In the genomic region with DNA sequence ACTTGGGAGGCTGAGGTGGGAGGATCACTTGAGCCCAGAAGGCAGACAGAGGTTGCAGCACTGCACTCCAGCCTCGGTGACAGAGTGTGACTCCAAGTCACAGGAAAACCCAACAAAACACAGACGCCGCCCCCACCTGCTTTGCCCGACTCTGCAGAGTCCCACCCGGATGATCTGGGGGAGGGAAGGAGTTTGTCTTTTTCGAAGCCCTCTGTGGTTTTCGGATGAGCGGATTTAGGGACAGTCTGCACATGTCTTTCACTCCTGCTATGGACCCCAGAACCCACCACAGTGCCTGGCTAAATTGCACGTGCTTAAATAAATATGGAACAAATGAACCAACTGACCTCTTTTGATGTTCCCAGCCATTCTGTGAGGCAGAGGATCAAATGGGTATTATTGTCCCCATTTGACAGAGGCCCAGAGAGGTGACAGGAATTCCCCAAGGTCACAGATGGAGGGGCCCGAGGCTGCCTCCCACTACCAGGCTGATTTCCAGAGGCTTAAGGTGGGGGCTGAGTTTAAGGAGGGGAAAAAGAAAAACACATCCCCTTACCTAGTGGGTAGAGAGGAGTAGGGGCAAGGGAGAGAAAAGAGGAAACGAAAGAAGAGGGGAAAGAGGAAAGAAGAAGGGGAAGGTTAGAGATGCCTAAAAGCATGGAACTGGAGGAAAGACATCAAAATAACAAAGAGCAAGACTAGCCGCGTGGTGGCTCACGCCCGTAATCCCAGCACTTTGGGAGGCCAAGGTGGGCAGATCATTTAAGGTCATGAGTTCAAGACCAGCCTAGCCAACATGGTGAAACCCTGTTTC, we compare ENCODE assay signal across 1 cellular context.
TF ChIP-seq lines count a peak whose summit lies in the region.

No MANE protein-coding gene starts in this region.

TF ChIP-seq in K562, 482 proteins besides CTCF, POLR2A, EP300 and RAD21 (continues in another document):
- TF ChIP-seq, protein P1, sequence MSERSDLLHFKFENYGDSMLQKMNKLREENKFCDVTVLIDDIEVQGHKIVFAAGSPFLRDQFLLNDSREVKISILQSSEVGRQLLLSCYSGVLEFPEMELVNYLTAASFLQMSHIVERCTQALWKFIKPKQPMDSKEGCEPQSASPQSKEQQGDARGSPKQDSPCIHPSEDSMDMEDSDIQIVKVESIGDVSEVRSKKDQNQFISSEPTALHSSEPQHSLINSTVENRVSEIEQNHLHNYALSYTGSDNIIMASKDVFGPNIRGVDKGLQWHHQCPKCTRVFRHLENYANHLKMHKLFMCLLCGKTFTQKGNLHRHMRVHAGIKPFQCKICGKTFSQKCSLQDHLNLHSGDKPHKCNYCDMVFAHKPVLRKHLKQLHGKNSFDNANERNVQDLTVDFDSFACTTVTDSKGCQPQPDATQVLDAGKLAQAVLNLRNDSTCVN (CRISPR knock-in tag; IDR thresholded peaks at IDR 0.05), result 0 out of 2 replicates have a peak, but pooled peaks have one; percentile 42
- TF ChIP-seq, protein P2, sequence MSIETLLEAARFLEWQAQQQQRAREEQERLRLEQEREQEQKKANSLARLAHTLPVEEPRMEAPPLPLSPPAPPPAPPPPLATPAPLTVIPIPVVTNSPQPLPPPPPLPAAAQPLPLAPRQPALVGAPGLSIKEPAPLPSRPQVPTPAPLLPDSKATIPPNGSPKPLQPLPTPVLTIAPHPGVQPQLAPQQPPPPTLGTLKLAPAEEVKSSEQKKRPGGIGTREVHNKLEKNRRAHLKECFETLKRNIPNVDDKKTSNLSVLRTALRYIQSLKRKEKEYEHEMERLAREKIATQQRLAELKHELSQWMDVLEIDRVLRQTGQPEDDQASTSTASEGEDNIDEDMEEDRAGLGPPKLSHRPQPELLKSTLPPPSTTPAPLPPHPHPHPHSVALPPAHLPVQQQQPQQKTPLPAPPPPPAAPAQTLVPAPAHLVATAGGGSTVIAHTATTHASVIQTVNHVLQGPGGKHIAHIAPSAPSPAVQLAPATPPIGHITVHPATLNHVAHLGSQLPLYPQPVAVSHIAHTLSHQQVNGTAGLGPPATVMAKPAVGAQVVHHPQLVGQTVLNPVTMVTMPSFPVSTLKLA (conservative IDR thresholded peaks at IDR 0.05), result peak; percentile 39 to 60; a peak in 3 of 4 replicates
- TF ChIP-seq ZNF584 (CRISPR knock-in tag; IDR thresholded peaks at IDR 0.05; ENCODE audit: low read depth), result peak; percentile 18; the same call in 1 of the 2 replicates
- TF ChIP-seq SNIP1 (IDR thresholded peaks at IDR 0.05; ENCODE audit: low read depth), result peak; percentile 35; the same call in 1 of the 2 replicates
- TF ChIP-seq, protein P3, sequence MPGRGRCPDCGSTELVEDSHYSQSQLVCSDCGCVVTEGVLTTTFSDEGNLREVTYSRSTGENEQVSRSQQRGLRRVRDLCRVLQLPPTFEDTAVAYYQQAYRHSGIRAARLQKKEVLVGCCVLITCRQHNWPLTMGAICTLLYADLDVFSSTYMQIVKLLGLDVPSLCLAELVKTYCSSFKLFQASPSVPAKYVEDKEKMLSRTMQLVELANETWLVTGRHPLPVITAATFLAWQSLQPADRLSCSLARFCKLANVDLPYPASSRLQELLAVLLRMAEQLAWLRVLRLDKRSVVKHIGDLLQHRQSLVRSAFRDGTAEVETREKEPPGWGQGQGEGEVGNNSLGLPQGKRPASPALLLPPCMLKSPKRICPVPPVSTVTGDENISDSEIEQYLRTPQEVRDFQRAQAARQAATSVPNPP (IDR thresholded peaks at IDR 0.05; ENCODE audit: borderline replicate concordance, insufficient read depth, insufficient read length), result no peak
- 0 out of 2 replicates have a peak, but pooled peaks have one; percentile 15 for TF ChIP-seq RUNX1 (IDR thresholded peaks at IDR 0.05; ENCODE audit: low read depth)
- TF ChIP-seq, protein P4, sequence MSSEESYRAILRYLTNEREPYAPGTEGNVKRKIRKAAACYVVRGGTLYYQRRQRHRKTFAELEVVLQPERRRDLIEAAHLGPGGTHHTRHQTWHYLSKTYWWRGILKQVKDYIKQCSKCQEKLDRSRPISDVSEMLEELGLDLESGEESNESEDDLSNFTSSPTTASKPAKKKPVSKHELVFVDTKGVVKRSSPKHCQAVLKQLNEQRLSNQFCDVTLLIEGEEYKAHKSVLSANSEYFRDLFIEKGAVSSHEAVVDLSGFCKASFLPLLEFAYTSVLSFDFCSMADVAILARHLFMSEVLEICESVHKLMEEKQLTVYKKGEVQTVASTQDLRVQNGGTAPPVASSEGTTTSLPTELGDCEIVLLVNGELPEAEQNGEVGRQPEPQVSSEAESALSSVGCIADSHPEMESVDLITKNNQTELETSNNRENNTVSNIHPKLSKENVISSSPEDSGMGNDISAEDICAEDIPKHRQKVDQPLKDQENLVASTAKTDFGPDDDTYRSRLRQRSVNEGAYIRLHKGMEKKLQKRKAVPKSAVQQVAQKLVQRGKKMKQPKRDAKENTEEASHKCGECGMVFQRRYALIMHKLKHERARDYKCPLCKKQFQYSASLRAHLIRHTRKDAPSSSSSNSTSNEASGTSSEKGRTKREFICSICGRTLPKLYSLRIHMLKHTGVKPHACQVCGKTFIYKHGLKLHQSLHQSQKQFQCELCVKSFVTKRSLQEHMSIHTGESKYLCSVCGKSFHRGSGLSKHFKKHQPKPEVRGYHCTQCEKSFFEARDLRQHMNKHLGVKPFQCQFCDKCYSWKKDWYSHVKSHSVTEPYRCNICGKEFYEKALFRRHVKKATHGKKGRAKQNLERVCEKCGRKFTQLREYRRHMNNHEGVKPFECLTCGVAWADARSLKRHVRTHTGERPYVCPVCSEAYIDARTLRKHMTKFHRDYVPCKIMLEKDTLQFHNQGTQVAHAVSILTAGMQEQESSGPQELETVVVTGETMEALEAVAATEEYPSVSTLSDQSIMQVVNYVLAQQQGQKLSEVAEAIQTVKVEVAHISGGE (CRISPR knock-in tag; IDR thresholded peaks at IDR 0.05), result 0 out of 6 replicates have a peak, but pooled peaks of 1 of the 3 experiments have one; percentile 17
- 0 out of 4 replicates have a peak, but pooled peaks of 1 of the 2 experiments have one; percentile 26 for TF ChIP-seq KDM1A (IDR thresholded peaks at IDR 0.05)
- TF ChIP-seq, protein P5, sequence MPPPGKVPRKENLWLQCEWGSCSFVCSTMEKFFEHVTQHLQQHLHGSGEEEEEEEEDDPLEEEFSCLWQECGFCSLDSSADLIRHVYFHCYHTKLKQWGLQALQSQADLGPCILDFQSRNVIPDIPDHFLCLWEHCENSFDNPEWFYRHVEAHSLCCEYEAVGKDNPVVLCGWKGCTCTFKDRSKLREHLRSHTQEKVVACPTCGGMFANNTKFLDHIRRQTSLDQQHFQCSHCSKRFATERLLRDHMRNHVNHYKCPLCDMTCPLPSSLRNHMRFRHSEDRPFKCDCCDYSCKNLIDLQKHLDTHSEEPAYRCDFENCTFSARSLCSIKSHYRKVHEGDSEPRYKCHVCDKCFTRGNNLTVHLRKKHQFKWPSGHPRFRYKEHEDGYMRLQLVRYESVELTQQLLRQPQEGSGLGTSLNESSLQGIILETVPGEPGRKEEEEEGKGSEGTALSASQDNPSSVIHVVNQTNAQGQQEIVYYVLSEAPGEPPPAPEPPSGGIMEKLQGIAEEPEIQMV (tag; conservative IDR thresholded peaks at IDR 0.05; ENCODE audit: low read depth), result peak; percentile 22
- peak; percentile 56 for TF ChIP-seq RBBP5 (IDR thresholded peaks at IDR 0.05; ENCODE audit: borderline replicate concordance, insufficient read depth, low read length, poor library complexity, severe bottlenecking)
- peak; percentile 57 for TF ChIP-seq EGR1 (conservative IDR thresholded peaks at IDR 0.05)
- TF ChIP-seq ESRRA (IDR thresholded peaks at IDR 0.05; ENCODE audit: borderline replicate concordance, low read depth), result peak; percentile 64
- no peak for TF ChIP-seq CREB1 (IDR thresholded peaks at IDR 0.05)
- no peak for TF ChIP-seq CREB1 (CRISPR knock-in tag; IDR thresholded peaks at IDR 0.05)
- peak; percentile 44 for TF ChIP-seq BRD9 (IDR thresholded peaks at IDR 0.05; ENCODE audit: low read depth, partially characterized antibody)
- TF ChIP-seq ZC3H8 (IDR thresholded peaks at IDR 0.05), result no peak
- TF ChIP-seq MECOM (CRISPR knock-in tag; IDR thresholded peaks at IDR 0.05), result 0 out of 2 replicates have a peak, but pooled peaks have one; percentile 27
- peak; percentile 75; the same call in 1 of the 2 replicates for TF ChIP-seq L3MBTL2 (IDR thresholded peaks at IDR 0.05)
- no peak for TF ChIP-seq RCOR1 (IDR thresholded peaks at IDR 0.05; ENCODE audit: borderline replicate concordance in 1 of 2, low read depth in 2 of 2, low read length in 2 of 2)
- TF ChIP-seq, protein P6, sequence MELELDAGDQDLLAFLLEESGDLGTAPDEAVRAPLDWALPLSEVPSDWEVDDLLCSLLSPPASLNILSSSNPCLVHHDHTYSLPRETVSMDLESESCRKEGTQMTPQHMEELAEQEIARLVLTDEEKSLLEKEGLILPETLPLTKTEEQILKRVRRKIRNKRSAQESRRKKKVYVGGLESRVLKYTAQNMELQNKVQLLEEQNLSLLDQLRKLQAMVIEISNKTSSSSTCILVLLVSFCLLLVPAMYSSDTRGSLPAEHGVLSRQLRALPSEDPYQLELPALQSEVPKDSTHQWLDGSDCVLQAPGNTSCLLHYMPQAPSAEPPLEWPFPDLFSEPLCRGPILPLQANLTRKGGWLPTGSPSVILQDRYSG (tag; conservative IDR thresholded peaks at IDR 0.05; ENCODE audit: low read depth), result peak; percentile 60; the same call in 1 of the 2 replicates
- peak; percentile 32 for TF ChIP-seq SMAD4 (CRISPR knock-in tag; conservative IDR thresholded peaks at IDR 0.05)
- TF ChIP-seq CREM (IDR thresholded peaks at IDR 0.05; ENCODE audit: low read depth), result no peak
- TF ChIP-seq GATAD2B (IDR thresholded peaks at IDR 0.05; ENCODE audit: borderline replicate concordance), result no peak
- no peak for TF ChIP-seq RBM17 (IDR thresholded peaks at IDR 0.05; ENCODE audit: borderline replicate concordance, low read depth, low read length)
- TF ChIP-seq KDM5B (IDR thresholded peaks at IDR 0.05; ENCODE audit: insufficient replicate concordance, low read depth, low read length), result peak; percentile 33
- TF ChIP-seq BCOR (IDR thresholded peaks at IDR 0.05), result 0 out of 2 replicates have a peak, but pooled peaks have one; percentile 11
- TF ChIP-seq SMARCE1 (IDR thresholded peaks at IDR 0.05), result 0 out of 2 replicates have a peak, but pooled peaks have one; percentile 14
- peak; percentile 67; the same call in 1 of the 2 replicates for TF ChIP-seq ZNF668 (CRISPR knock-in tag; IDR thresholded peaks at IDR 0.05)
- TF ChIP-seq CBX1 (IDR thresholded peaks at IDR 0.05; ENCODE audit: low read depth), result no peak
- TF ChIP-seq, protein P7, sequence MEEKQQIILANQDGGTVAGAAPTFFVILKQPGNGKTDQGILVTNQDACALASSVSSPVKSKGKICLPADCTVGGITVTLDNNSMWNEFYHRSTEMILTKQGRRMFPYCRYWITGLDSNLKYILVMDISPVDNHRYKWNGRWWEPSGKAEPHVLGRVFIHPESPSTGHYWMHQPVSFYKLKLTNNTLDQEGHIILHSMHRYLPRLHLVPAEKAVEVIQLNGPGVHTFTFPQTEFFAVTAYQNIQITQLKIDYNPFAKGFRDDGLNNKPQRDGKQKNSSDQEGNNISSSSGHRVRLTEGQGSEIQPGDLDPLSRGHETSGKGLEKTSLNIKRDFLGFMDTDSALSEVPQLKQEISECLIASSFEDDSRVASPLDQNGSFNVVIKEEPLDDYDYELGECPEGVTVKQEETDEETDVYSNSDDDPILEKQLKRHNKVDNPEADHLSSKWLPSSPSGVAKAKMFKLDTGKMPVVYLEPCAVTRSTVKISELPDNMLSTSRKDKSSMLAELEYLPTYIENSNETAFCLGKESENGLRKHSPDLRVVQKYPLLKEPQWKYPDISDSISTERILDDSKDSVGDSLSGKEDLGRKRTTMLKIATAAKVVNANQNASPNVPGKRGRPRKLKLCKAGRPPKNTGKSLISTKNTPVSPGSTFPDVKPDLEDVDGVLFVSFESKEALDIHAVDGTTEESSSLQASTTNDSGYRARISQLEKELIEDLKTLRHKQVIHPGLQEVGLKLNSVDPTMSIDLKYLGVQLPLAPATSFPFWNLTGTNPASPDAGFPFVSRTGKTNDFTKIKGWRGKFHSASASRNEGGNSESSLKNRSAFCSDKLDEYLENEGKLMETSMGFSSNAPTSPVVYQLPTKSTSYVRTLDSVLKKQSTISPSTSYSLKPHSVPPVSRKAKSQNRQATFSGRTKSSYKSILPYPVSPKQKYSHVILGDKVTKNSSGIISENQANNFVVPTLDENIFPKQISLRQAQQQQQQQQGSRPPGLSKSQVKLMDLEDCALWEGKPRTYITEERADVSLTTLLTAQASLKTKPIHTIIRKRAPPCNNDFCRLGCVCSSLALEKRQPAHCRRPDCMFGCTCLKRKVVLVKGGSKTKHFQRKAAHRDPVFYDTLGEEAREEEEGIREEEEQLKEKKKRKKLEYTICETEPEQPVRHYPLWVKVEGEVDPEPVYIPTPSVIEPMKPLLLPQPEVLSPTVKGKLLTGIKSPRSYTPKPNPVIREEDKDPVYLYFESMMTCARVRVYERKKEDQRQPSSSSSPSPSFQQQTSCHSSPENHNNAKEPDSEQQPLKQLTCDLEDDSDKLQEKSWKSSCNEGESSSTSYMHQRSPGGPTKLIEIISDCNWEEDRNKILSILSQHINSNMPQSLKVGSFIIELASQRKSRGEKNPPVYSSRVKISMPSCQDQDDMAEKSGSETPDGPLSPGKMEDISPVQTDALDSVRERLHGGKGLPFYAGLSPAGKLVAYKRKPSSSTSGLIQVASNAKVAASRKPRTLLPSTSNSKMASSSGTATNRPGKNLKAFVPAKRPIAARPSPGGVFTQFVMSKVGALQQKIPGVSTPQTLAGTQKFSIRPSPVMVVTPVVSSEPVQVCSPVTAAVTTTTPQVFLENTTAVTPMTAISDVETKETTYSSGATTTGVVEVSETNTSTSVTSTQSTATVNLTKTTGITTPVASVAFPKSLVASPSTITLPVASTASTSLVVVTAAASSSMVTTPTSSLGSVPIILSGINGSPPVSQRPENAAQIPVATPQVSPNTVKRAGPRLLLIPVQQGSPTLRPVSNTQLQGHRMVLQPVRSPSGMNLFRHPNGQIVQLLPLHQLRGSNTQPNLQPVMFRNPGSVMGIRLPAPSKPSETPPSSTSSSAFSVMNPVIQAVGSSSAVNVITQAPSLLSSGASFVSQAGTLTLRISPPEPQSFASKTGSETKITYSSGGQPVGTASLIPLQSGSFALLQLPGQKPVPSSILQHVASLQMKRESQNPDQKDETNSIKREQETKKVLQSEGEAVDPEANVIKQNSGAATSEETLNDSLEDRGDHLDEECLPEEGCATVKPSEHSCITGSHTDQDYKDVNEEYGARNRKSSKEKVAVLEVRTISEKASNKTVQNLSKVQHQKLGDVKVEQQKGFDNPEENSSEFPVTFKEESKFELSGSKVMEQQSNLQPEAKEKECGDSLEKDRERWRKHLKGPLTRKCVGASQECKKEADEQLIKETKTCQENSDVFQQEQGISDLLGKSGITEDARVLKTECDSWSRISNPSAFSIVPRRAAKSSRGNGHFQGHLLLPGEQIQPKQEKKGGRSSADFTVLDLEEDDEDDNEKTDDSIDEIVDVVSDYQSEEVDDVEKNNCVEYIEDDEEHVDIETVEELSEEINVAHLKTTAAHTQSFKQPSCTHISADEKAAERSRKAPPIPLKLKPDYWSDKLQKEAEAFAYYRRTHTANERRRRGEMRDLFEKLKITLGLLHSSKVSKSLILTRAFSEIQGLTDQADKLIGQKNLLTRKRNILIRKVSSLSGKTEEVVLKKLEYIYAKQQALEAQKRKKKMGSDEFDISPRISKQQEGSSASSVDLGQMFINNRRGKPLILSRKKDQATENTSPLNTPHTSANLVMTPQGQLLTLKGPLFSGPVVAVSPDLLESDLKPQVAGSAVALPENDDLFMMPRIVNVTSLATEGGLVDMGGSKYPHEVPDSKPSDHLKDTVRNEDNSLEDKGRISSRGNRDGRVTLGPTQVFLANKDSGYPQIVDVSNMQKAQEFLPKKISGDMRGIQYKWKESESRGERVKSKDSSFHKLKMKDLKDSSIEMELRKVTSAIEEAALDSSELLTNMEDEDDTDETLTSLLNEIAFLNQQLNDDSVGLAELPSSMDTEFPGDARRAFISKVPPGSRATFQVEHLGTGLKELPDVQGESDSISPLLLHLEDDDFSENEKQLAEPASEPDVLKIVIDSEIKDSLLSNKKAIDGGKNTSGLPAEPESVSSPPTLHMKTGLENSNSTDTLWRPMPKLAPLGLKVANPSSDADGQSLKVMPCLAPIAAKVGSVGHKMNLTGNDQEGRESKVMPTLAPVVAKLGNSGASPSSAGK (IDR thresholded peaks at IDR 0.05), result peak; percentile 86
- TF ChIP-seq KAT8 (IDR thresholded peaks at IDR 0.05; ENCODE audit: low read depth), result no peak
- TF ChIP-seq PYGO2 (tag; IDR thresholded peaks at IDR 0.05), result 0 out of 2 replicates have a peak, but pooled peaks have one; percentile 6
